Comparison of ENCODE assay signal across 27 cellular contexts in genomic region chr12:46526231-46526630, GRCh38.
"Had no signal": no experiment of that assay in that cellular context is flagged by ENCODE, and none has a peak within 500 bp of the region (broad histone marks: within the 10 kb centered on the region; RNA-seq: fewer than 3 reads in every experiment).

No MANE protein-coding gene starts in this region.

- H3K4me1 ChIP-seq: colonic mucosa, right lobe of liver had no signal

- H3K9ac ChIP-seq: neural progenitor cell, parathyroid adenoma had no signal

- H3K27ac ChIP-seq: colonic mucosa, epithelial cell of prostate, foreskin keratinocyte, left lung, lower lobe of right lung, neural progenitor cell, parathyroid adenoma, right lobe of liver had no signal

- DNase-seq: colonic mucosa; effector CD8-positive, alpha-beta T cell; endodermal cell; foreskin keratinocyte; heart left ventricle; hippocampal formation; left cardiac atrium; left lung; lower lobe of right lung; naive B cell; right lobe of liver; stimulated activated CD4-positive, alpha-beta T cell treated with anti-CD3 and anti-CD28 coated beads, Interleukin-12 subunit alpha, Interleukin-12 subunit beta, amount 100 ng/mL, for 4 hours; stimulated activated CD4-positive, alpha-beta T cell treated with anti-CD3 and anti-CD28 coated beads, Interleukin-1b, Interleukin-23, amount 100 ng/mL, for 48 hours; stimulated activated CD4-positive, alpha-beta T cell treated with anti-CD3 and anti-CD28 coated beads, Interleukin-4, amount 100 ng/mL, for 1 hour; stimulated activated CD8-positive, alpha-beta memory T cell treated with anti-CD3 and anti-CD28 coated beads, Interleukin-4, amount 100 ng/mL, for 48 hours; stimulated activated naive CD4-positive, alpha-beta T cell treated with Interleukin-2 at 50 U/mL for 16 hours; stomach; substantia nigra; testis; tibial artery had no signal

- H3K79me2 ChIP-seq: parathyroid adenoma had no signal

- ATAC-seq: foreskin keratinocyte; gastroesophageal sphincter; heart left ventricle; left cardiac atrium; left lung; lower lobe of right lung; natural killer cell treated with Interleukin-12 subunit alpha and Interleukin-12 subunit beta and Interleukin-15 and Interleukin-18, amount 100 ng/mL, for 72 hours; right lobe of liver had no signal

- H3K9me3 ChIP-seq: colonic mucosa, esophagus muscularis mucosa, gastroesophageal sphincter, lower lobe of right lung, right lobe of liver, testis, tibial artery had no signal

- H3K27me3 ChIP-seq: colonic mucosa, esophagus muscularis mucosa, foreskin keratinocyte, gastroesophageal sphincter, heart left ventricle, left lung, neural progenitor cell, right lobe of liver, stomach, testis, tibial artery had no signal

- H2AFZ ChIP-seq: neural progenitor cell, parathyroid adenoma had no signal

- H3K4me2 ChIP-seq: neural progenitor cell, smooth muscle cell had no signal

- H3K4me3 ChIP-seq: colonic mucosa, esophagus muscularis mucosa, gastroesophageal sphincter, heart left ventricle, left lung, lower lobe of right lung, neural progenitor cell, right lobe of liver, smooth muscle cell, stomach, testis, tibial artery had no signal

- H3K36me3 ChIP-seq: colonic mucosa, esophagus muscularis mucosa, gastroesophageal sphincter, heart left ventricle, left lung, lower lobe of right lung, neural progenitor cell, right lobe of liver, stomach, tibial artery had no signal
